In genomic region chr7:45980973-45981372, GRCh38 we compare ENCODE assay signal across 28 cellular contexts. TPM values are rescaled to one million over a fixed set of nuclear protein-coding genes. Genes with fewer than 3 reads are reported as not detected.
A peak's percentile ranks its signal among the peaks of the same experiment; 100 is the strongest.
DNase-seq lines count a peak whose midpoint lies in the region; ATAC-seq, FAIRE-seq and TF ChIP-seq lines count a peak whose summit lies in the region.
"Had no signal": no experiment of that assay in that cellular context is flagged by ENCODE, and none has a peak within 500 bp of the region (broad histone marks: within the 10 kb centered on the region; RNA-seq: fewer than 3 reads in every experiment).

No MANE protein-coding gene starts in this region.

- H3K36me3 ChIP-seq in SK-N-SH (replicated peaks in 1 of 2; ENCODE audit: control insufficient read depth in 1 of 2, insufficient read depth in 2 of 2, low read length in 1 of 2) (no peaks in the 10 kb centered on the region), mesodermal cell (ENCODE audit: control insufficient read depth, insufficient read depth, low read length) (no peaks in the 10 kb centered on the region), vagina (no peaks in the 10 kb centered on the region), upper lobe of left lung (no peaks in the 10 kb centered on the region)
- H3K36me3 ChIP-seq: cardiac muscle cell had no signal

- peaks cover 5% of the 10 kb centered on the region for H3K36me3 Mint-ChIP-seq in chondrocyte (ENCODE audit: low read depth)
- H3K36me3 Mint-ChIP-seq: natural killer cell treated with Interleukin-12 subunit alpha and Interleukin-12 subunit beta and Interleukin-15 and Interleukin-18, amount 100 ng/mL, for 72 hours had no signal

- POLR2A ChIA-PET in SK-N-SH (lab: Yijun Ruan, JAX) = no interaction called here

- TF ChIP-seq RAD21 in SK-N-SH (IDR thresholded peaks at IDR 0.05; ENCODE audit: low read length) = no peak

- H4K20me1 ChIP-seq in SK-N-SH (ENCODE audit: insufficient read depth) = no peaks in the 10 kb centered on the region

- peaks cover 14% of the 10 kb centered on the region; the same call in 1 of the 2 replicates for H3K9me3 ChIP-seq in SK-N-SH
- H3K9me3 ChIP-seq in mesodermal cell (ENCODE audit: control insufficient read depth, low read length) = no peaks in the 10 kb centered on the region
- no peaks in the 10 kb centered on the region for H3K9me3 ChIP-seq in vagina
- no peaks in the 10 kb centered on the region for H3K9me3 ChIP-seq in upper lobe of left lung

- H3K4me3 ChIP-seq in SK-N-SH (ENCODE audit: low read depth in 2 of 2, low read length in 1 of 2) = no peak overlapping the region
- no peak overlapping the region for H3K4me3 ChIP-seq in mesodermal cell (ENCODE audit: extremely low read depth, insufficient read depth, low read length, poor library complexity, severe bottlenecking)
- H3K4me3 ChIP-seq in vagina = no peak overlapping the region
- H3K4me3 ChIP-seq in upper lobe of left lung = no peak overlapping the region
- H3K4me3 ChIP-seq: cardiac muscle cell, PC-9 had no signal

- no peak overlapping the region for H3K4me3 Mint-ChIP-seq in chondrocyte (ENCODE audit: unreplicated experiment)
- H3K4me3 Mint-ChIP-seq: activated naive CD4-positive, alpha-beta T cell treated with anti-CD3 and anti-CD28 coated beads, Interleukin-2, amount 50 U/mL, for 24 hours; CD4-positive, alpha-beta memory T cell; natural killer cell treated with Interleukin-12 subunit alpha and Interleukin-12 subunit beta and Interleukin-15 and Interleukin-18, amount 100 ng/mL, for 72 hours; WTC11 had no signal

- H3K4me1 ChIP-seq in SK-N-SH (ENCODE audit: control insufficient read depth in 1 of 2, insufficient read depth in 2 of 2, low read depth in 1 of 2, low read length in 1 of 2) (peaks cover 12 to 29% of the 10 kb centered on the region in 2 experiments; a peak in 3 of 4 replicates), mesodermal cell (ENCODE audit: control insufficient read depth, insufficient read depth, low read length, poor library complexity, severe bottlenecking) (peaks cover 29% of the 10 kb centered on the region), vagina (peaks cover 14% of the 10 kb centered on the region), upper lobe of left lung (peaks cover 6 to 16% (median 13%) of the 10 kb centered on the region in 4 donors)

- no peak for FAIRE-seq in frontal cortex (lab: Jason Lieb, UNC)
- FAIRE-seq: GM12891 had no signal

- no peaks in the 10 kb centered on the region for H3K27me3 ChIP-seq in SK-N-SH (ENCODE audit: insufficient read depth)
- H3K27me3 ChIP-seq in vagina = no peaks in the 10 kb centered on the region
- H3K27me3 ChIP-seq in upper lobe of left lung = no peaks in the 10 kb centered on the region
- H3K27me3 ChIP-seq: cardiac muscle cell had no signal

- H3K4me1 Mint-ChIP-seq in chondrocyte (ENCODE audit: low read depth) = peaks cover 66% of the 10 kb centered on the region
- H3K4me1 Mint-ChIP-seq: activated naive CD4-positive, alpha-beta T cell treated with anti-CD3 and anti-CD28 coated beads, Interleukin-2, amount 50 U/mL, for 24 hours; CD4-positive, alpha-beta memory T cell had no signal

- TF ChIP-seq CTCF in SK-N-SH (IDR thresholded peaks at IDR 0.05) (no peak), chondrocyte (IDR thresholded peaks at IDR 0.05) (no peak), vagina (IDR thresholded peaks at IDR 0.05) (no peak), upper lobe of left lung (IDR thresholded peaks at IDR 0.05) (no peak)

- no peaks in the 10 kb centered on the region for H3K79me2 ChIP-seq in SK-N-SH (ENCODE audit: insufficient read depth)

- H3K9ac ChIP-seq in SK-N-SH = peak overlapping the region; percentile 4; the same call in 1 of the 2 replicates

- TF ChIP-seq POLR2A in vagina (IDR thresholded peaks at IDR 0.05) (no peak), upper lobe of left lung (IDR thresholded peaks at IDR 0.05) (no peak)

- ATAC-seq in SK-N-SH treated with all-trans-retinoic acid at 6 μM for 48 hours (no peak), GM21360 (IDR thresholded peaks at IDR 0.05; ENCODE audit: unreplicated experiment) (no peak), upper lobe of left lung (ENCODE audit: low FRiP score in 2 of 2) (no peak)
- ATAC-seq: left ventricle myocardium superior; natural killer cell treated with Interleukin-12 subunit alpha and Interleukin-12 subunit beta and Interleukin-15 and Interleukin-18, amount 100 ng/mL, for 72 hours; right cardiac atrium; WTC11 had no signal

- H2AFZ ChIP-seq in SK-N-SH (ENCODE audit: low read depth) = peak overlapping the region; percentile 25; the same call in 1 of the 2 replicates
- H2AFZ ChIP-seq: PC-9 had no signal

- intact Hi-C loops in vagina (cut with DNase I) = no loop called here

- no peak overlapping the region for H3K27ac ChIP-seq in SK-N-SH (ENCODE audit: low read depth in 2 of 2, low read length in 1 of 2)
- peak overlapping the region; percentile 57 for H3K27ac ChIP-seq in mesodermal cell (ENCODE audit: low read depth, low read length, severe bottlenecking)
- no peak overlapping the region for H3K27ac ChIP-seq in vagina
- H3K27ac ChIP-seq in upper lobe of left lung = no peak overlapping the region
- H3K27ac ChIP-seq: 22Rv1, cardiac muscle cell, PC-9 had no signal

- peaks cover 5% of the 10 kb centered on the region for H3K9me3 Mint-ChIP-seq in chondrocyte (ENCODE audit: low read depth)
- H3K9me3 Mint-ChIP-seq: activated naive CD4-positive, alpha-beta T cell treated with anti-CD3 and anti-CD28 coated beads, Interleukin-2, amount 50 U/mL, for 24 hours had no signal

- H3K27ac Mint-ChIP-seq in chondrocyte (ENCODE audit: unreplicated experiment) = peak overlapping the region; percentile 87
- H3K27ac Mint-ChIP-seq: activated naive CD4-positive, alpha-beta T cell treated with anti-CD3 and anti-CD28 coated beads, Interleukin-2, amount 50 U/mL, for 24 hours; CD4-positive, alpha-beta memory T cell; natural killer cell treated with Interleukin-12 subunit alpha and Interleukin-12 subunit beta and Interleukin-15 and Interleukin-18, amount 100 ng/mL, for 72 hours; WTC11 had no signal

- H3K27me3 Mint-ChIP-seq in chondrocyte (ENCODE audit: low read depth) = no peaks in the 10 kb centered on the region
- H3K27me3 Mint-ChIP-seq: activated naive CD4-positive, alpha-beta T cell treated with anti-CD3 and anti-CD28 coated beads, Interleukin-2, amount 50 U/mL, for 24 hours; CD4-positive, alpha-beta memory T cell; natural killer cell treated with Interleukin-12 subunit alpha and Interleukin-12 subunit beta and Interleukin-15 and Interleukin-18, amount 100 ng/mL, for 72 hours had no signal

- DNase-seq in SK-N-SH (no peak), chondrocyte (ENCODE audit: low spot score) (no peak), vagina (ENCODE audit: extremely low spot score in 2 of 2) (peak; percentile 77 to 84), frontal cortex (ENCODE audit: low spot score in 2 of 2) (no peak), upper lobe of left lung (no peak)
- DNase-seq: activated CD4-positive, alpha-beta T cell treated with anti-CD3 and anti-CD28 coated beads, Interleukin-2, amount 50 U/mL, for 4 hours; AML-193; amygdala; CD4-positive, alpha-beta memory T cell; left ventricle myocardium superior; NCI-H1092 treated with DMSO at 0.1 percent for 48 hours; NCI-H187; NCI-H526; NK-92 treated with Interleukin-12 subunit alpha and Interleukin-12 subunit beta, amount 100 ng/mL, for 24 hours; right cardiac atrium; Right ventricle myocardium superior; stimulated activated CD4-positive, alpha-beta T cell treated with anti-CD3 and anti-CD28 coated beads, Interleukin-12 subunit alpha, Interleukin-12 subunit beta, amount 100 ng/mL, for 4 hours; stimulated activated CD4-positive, alpha-beta T cell treated with anti-CD3 and anti-CD28 coated beads, Interleukin-4, amount 100 ng/mL, for 1 hour had no signal

- H3F3A ChIP-seq in SK-N-SH (replicated peaks; ENCODE audit: insufficient read depth) = peaks cover 15% of the 10 kb centered on the region

- H3K9me2 ChIP-seq in SK-N-SH = no peaks in the 10 kb centered on the region

- TF ChIP-seq EP300 in SK-N-SH (IDR thresholded peaks at IDR 0.05; ENCODE audit: borderline replicate concordance in 1 of 2, low read depth in 1 of 2, low read length in 1 of 2) (no peak), upper lobe of left lung (IDR thresholded peaks at IDR 0.05) (no peak)

- CTCF ChIA-PET in SK-N-SH (lab: Yijun Ruan, JAX) = no interaction called here

- no peak overlapping the region; the same call in 1 of the 2 replicates for H3K4me2 ChIP-seq in SK-N-SH
- H3K4me2 ChIP-seq: PC-9 had no signal

- 95% methylated on average over 6 of the region's 6 CpGs for WGBS in SK-N-SH (ENCODE audit: low lambda C conversion rate)
- WGBS in mesodermal cell (ENCODE audit: insufficient coverage in 2 of 2), 2 experiments = 94 to 96% methylated on average over 4 to 6 of the region's 6 CpGs
- WGBS in upper lobe of left lung, 2 donors = 88 to 90% methylated on average over 6 of the region's 6 CpGs

TF ChIP-seq in SK-N-SH treated with all-trans-retinoic acid at 6 μM for 48 hours, 23 proteins besides CTCF, POLR2A, EP300 and RAD21:
- TF ChIP-seq, protein P1, sequence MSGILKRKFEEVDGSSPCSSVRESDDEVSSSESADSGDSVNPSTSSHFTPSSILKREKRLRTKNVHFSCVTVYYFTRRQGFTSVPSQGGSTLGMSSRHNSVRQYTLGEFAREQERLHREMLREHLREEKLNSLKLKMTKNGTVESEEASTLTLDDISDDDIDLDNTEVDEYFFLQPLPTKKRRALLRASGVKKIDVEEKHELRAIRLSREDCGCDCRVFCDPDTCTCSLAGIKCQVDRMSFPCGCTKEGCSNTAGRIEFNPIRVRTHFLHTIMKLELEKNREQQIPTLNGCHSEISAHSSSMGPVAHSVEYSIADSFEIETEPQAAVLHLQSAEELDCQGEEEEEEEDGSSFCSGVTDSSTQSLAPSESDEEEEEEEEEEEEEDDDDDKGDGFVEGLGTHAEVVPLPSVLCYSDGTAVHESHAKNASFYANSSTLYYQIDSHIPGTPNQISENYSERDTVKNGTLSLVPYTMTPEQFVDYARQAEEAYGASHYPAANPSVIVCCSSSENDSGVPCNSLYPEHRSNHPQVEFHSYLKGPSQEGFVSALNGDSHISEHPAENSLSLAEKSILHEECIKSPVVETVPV (CRISPR knock-in tag; IDR thresholded peaks at IDR 0.05) = no peak
- TF ChIP-seq CSDC2 (CRISPR knock-in tag; IDR thresholded peaks at IDR 0.05) = no peak
- no peak for TF ChIP-seq ZC3H10 (CRISPR knock-in tag; IDR thresholded peaks at IDR 0.05)
- no peak for TF ChIP-seq OSR1 (CRISPR knock-in tag; IDR thresholded peaks at IDR 0.05)

RNA-seq across cellular contexts. Expression of gene IGFBP3, which starts 59.9 kb away (rescaled TPM):
- 51.2 and 80.3 TPM in 2 replicates for polyA plus RNA-seq in SK-N-SH (2012; rRNA removed)
- polyA plus RNA-seq in SK-N-SH (2012; cell fraction: cytosol; rRNA removed) = 58.5 and 59.1 TPM in 2 replicates
- 80.5 and 102 TPM in 2 replicates for polyA plus RNA-seq in SK-N-SH (2012; cell fraction: nucleus; rRNA removed)
- 1,747 to 1,749 TPM (median 1,748 TPM) in 3 replicates for total RNA-seq in chondrocyte
- polyA plus RNA-seq in mesodermal cell (2013, experiment 1 of 2) = 108 TPM
- 121 TPM for polyA plus RNA-seq in mesodermal cell (2013, experiment 2 of 2)
- total RNA-seq in vagina = 197 TPM
- total RNA-seq in frontal cortex = 6.1 TPM
- total RNA-seq in upper lobe of left lung = 100 to 1,000 TPM in 1 of 6 donors, 10 to 100 TPM in 5; 21.5 to 107 (median 40.1) TPM

Comparison
In these comparisons a context has a peak if more than half of its experiments do, and no peak if none do; other contexts are left out.
1. DNase-seq: peak in vagina (2 of 2); none in SK-N-SH (single experiment), chondrocyte (single experiment), frontal cortex (0 of 2) and upper lobe of left lung (0 of 2).